Comparison of ENCODE assay signal across 8 cellular contexts in genomic region chr10:77251297-77252013, GRCh38.
A peak's percentile ranks its signal among the peaks of the same experiment; 100 is the strongest.
DNase-seq lines count a peak whose midpoint lies in the region; ATAC-seq, FAIRE-seq and TF ChIP-seq lines count a peak whose summit lies in the region.

No MANE protein-coding gene starts in this region.

- H3K36me3 ChIP-seq in colonic mucosa (no peaks in the 10 kb centered on the region), pancreas (no peaks in the 10 kb centered on the region)

- no peak overlapping the region for H3K4me3 ChIP-seq in colonic mucosa
- H3K4me3 ChIP-seq in pancreas, result no peak overlapping the region

- no peak overlapping the region for H3K27ac ChIP-seq in colonic mucosa
- no peak overlapping the region for H3K27ac ChIP-seq in pancreas

- H3K27me3 Mint-ChIP-seq in activated naive CD4-positive, alpha-beta T cell treated with anti-CD3 and anti-CD28 coated beads for 36 hours (ENCODE audit: low read depth), result peaks cover 2% of the 10 kb centered on the region
- no peaks in the 10 kb centered on the region for H3K27me3 Mint-ChIP-seq in activated naive CD4-positive, alpha-beta T cell treated with anti-CD3 and anti-CD28 coated beads, Interleukin-2, amount 10 ng/mL, durations not matched to agents 7 days and 5 days

- no peak overlapping the region for H3K27ac Mint-ChIP-seq in activated naive CD4-positive, alpha-beta T cell treated with anti-CD3 and anti-CD28 coated beads for 36 hours
- no peak overlapping the region for H3K27ac Mint-ChIP-seq in activated naive CD4-positive, alpha-beta T cell treated with anti-CD3 and anti-CD28 coated beads, Interleukin-2, amount 10 ng/mL, durations not matched to agents 7 days and 5 days

- H3K4me1 ChIP-seq in colonic mucosa (no peaks in the 10 kb centered on the region), pancreas (peaks cover 0 to 15% (median 5%) of the 10 kb centered on the region in 3 donors)

- H3K9me3 ChIP-seq in colonic mucosa (no peaks in the 10 kb centered on the region), pancreas (no peaks in the 10 kb centered on the region)

- H3K27me3 ChIP-seq in colonic mucosa (no peaks in the 10 kb centered on the region), pancreas (no peaks in the 10 kb centered on the region)

- TF ChIP-seq CTCF in colonic mucosa (IDR thresholded peaks at IDR 0.05) (peak; percentile 19), pancreas (IDR thresholded peaks at IDR 0.05) (peak; percentile 19 to 41 (median 27))

- no peak overlapping the region for H3K9ac ChIP-seq in colonic mucosa (ENCODE audit: low read depth in 2 of 2, low read length in 2 of 2)

- WGBS in pancreas, 2 donors, result 30 to 35% methylated on average over 6 of the region's 6 CpGs

- peak; percentile 55 to 82 (median 79) for ATAC-seq in pancreas
- ATAC-seq in HG03280 (IDR thresholded peaks at IDR 0.05; ENCODE audit: unreplicated experiment), result no peak

- TF ChIP-seq POLR2A in GM12891 (IDR thresholded peaks at IDR 0.05; ENCODE audit: low read depth, low read length), result no peak

- H3K4me1 Mint-ChIP-seq in activated naive CD4-positive, alpha-beta T cell treated with anti-CD3 and anti-CD28 coated beads for 36 hours (ENCODE audit: low read depth), result no peaks in the 10 kb centered on the region
- H3K4me1 Mint-ChIP-seq in activated naive CD4-positive, alpha-beta T cell treated with anti-CD3 and anti-CD28 coated beads, Interleukin-2, amount 10 ng/mL, durations not matched to agents 7 days and 5 days, result no peaks in the 10 kb centered on the region

- H3K36me3 Mint-ChIP-seq in activated naive CD4-positive, alpha-beta T cell treated with anti-CD3 and anti-CD28 coated beads for 36 hours (ENCODE audit: low read depth), result no peaks in the 10 kb centered on the region
- H3K36me3 Mint-ChIP-seq in activated naive CD4-positive, alpha-beta T cell treated with anti-CD3 and anti-CD28 coated beads, Interleukin-2, amount 10 ng/mL, durations not matched to agents 7 days and 5 days, result no peaks in the 10 kb centered on the region

- no peak overlapping the region for H3K4me3 Mint-ChIP-seq in activated naive CD4-positive, alpha-beta T cell treated with anti-CD3 and anti-CD28 coated beads for 36 hours
- no peak overlapping the region for H3K4me3 Mint-ChIP-seq in activated naive CD4-positive, alpha-beta T cell treated with anti-CD3 and anti-CD28 coated beads, Interleukin-2, amount 10 ng/mL, durations not matched to agents 7 days and 5 days

- no peaks in the 10 kb centered on the region for H3K9me3 Mint-ChIP-seq in activated naive CD4-positive, alpha-beta T cell treated with anti-CD3 and anti-CD28 coated beads for 36 hours
- H3K9me3 Mint-ChIP-seq in activated naive CD4-positive, alpha-beta T cell treated with anti-CD3 and anti-CD28 coated beads, Interleukin-2, amount 10 ng/mL, durations not matched to agents 7 days and 5 days, result no peaks in the 10 kb centered on the region

- intact Hi-C loops in activated naive CD4-positive, alpha-beta T cell treated with anti-CD3 and anti-CD28 coated beads for 36 hours (cut with micrococcal nuclease), result loop anchor here (5.0 to 10.0 kb wide), 2 partner anchors 391 to 463 kb away; no protein-coding TSS in a partner anchor
- intact Hi-C loops in colonic mucosa (cut with DNase I), result no loop called here
- intact Hi-C loops in pancreas (cut with DNase I), result loop anchor here in 1 of 3 donors (5.0 kb wide), 1 partner anchor 391 kb away; no protein-coding TSS in a partner anchor

- FAIRE-seq in pancreas (lab: Jason Lieb, UNC) (no peak), GM12891 (lab: Jason Lieb, UNC) (no peak)

- CTCF ChIA-PET in activated naive CD4-positive, alpha-beta T cell treated with anti-CD3 and anti-CD28 coated beads for 36 hours (lab: Charles Lee), result interaction anchor here (1.1 kb wide), 1 partner anchor 403 kb away, joined by 4 read pairs; no protein-coding TSS in a partner anchor
- CTCF ChIA-PET in activated naive CD4-positive, alpha-beta T cell treated with anti-CD3 and anti-CD28 coated beads, Interleukin-2, amount 10 ng/mL, durations not matched to agents 7 days and 5 days (lab: Charles Lee), result interaction anchor here (0.7 to 1.2 kb wide), 2 partner anchors 10 to 91 kb away, joined by 3 read pairs; no protein-coding TSS in a partner anchor

- peak; percentile 9 for DNase-seq in activated naive CD4-positive, alpha-beta T cell treated with anti-CD3 and anti-CD28 coated beads for 36 hours
- no peak for DNase-seq in activated naive CD4-positive, alpha-beta T cell treated with anti-CD3 and anti-CD28 coated beads, Interleukin-2, amount 10 ng/mL, durations not matched to agents 7 days and 5 days
- DNase-seq in NCI-H146 (lab: John Stamatoyannopoulos, UW), result peak; percentile 46
- no peak for DNase-seq in colonic mucosa
- peak in 2 of 6 donors; percentile 31 to 33 for DNase-seq in pancreas
- no peak for DNase-seq in activated naive CD4-positive, alpha-beta T cell treated with Interleukin-2 at 50 U/mL for 16 hours
- no peak for DNase-seq in GM12891 (ENCODE audit: insufficient read length, low spot score)

TF ChIP-seq in GM12891, 5 proteins besides CTCF, POLR2A, EP300 and RAD21:
- TF ChIP-seq PAX5 (IDR thresholded peaks at IDR 0.05; ENCODE audit: insufficient read depth, low read length, severe bottlenecking), result no peak
- no peak for TF ChIP-seq POU2F2 (IDR thresholded peaks at IDR 0.05; ENCODE audit: low read depth, low read length)
- TF ChIP-seq POLR2AphosphoS5 (IDR thresholded peaks at IDR 0.05; ENCODE audit: low read depth, low read length), result no peak
- no peak for TF ChIP-seq TAF1 (IDR thresholded peaks at IDR 0.05; ENCODE audit: low read depth, low read length)
- no peak for TF ChIP-seq SPI1 (IDR thresholded peaks at IDR 0.05; ENCODE audit: low read depth, low read length)

Comparison
In these comparisons a context has a peak if more than half of its experiments do, and no peak if none do; other contexts are left out.
1. DNase-seq: peak in activated naive CD4-positive, alpha-beta T cell treated with anti-CD3 and anti-CD28 coated beads for 36 hours (single experiment) and NCI-H146 (single experiment); none in activated naive CD4-positive, alpha-beta T cell treated with anti-CD3 and anti-CD28 coated beads, Interleukin-2, amount 10 ng/mL, durations not matched to agents 7 days and 5 days (single experiment), colonic mucosa (single experiment), activated naive CD4-positive, alpha-beta T cell treated with Interleukin-2 at 50 U/mL for 16 hours (single experiment) and GM12891 (single experiment).